Comparison of ENCODE assay signal across 8 cellular contexts in the genomic region with DNA sequence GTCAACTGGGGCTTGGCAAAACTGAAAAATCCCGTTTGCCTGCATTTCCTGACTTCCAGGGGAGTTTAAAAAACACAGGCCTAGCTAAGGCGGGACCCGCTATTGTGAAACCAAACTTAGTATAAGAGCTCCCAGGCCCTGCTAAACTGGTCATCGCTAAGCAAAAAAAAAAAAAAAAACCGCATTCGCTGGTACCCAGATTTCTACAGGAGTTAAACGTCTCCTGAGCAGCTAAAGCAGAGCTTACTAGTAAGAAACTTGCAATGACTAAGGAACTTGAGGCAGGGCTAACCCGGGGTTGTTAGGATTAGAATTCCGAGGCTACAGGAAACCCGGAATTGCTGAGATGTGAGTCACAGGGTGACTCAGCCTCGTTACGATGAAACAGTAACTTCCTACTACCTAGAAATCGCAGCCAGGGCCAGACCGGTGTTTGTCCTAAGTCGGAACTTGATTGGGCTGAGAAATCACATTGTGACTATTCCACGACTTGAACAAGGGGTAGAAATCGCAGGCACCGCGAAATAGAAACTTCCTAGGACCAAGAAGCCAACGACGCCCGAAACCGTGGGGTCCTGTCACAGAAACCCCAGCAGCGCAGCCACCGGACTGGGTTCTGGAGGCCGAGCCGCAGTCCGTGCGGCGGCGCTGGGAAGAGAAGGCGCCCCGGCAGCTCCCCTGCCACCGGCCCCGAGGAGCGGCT.
A peak's percentile ranks its signal among the peaks of the same experiment; 100 is the strongest.
DNase-seq lines count a peak whose midpoint lies in the region; ATAC-seq and TF ChIP-seq lines count a peak whose summit lies in the region.

No MANE protein-coding gene starts in this region.

- CTCF ChIA-PET in A673 (lab: Charles Lee) = interaction anchor here (0.6 to 2.0 kb wide), 6 partner anchors 42 to 526 kb away, joined by 3 to 9 read pairs (median 6); no protein-coding TSS in a partner anchor
- CTCF ChIA-PET in activated CD8-positive, alpha-beta memory T cell treated with anti-CD3 and anti-CD28 coated beads, Interleukin-2, amount 10 ng/mL, durations not matched to agents 7 days and 5 days (lab: Charles Lee) = interaction anchor here (0.6 to 5.5 kb wide), 16 partner anchors 12 to 534 kb away, joined by 3 to 65 read pairs (median 7); a partner anchor contains a TSS

- BruUV-seq in A673 (replicated peaks; lab: Mats Ljungman, UMichigan) = TSS peak; percentile 83

- peak overlapping the region; percentile 96 for H3K27ac ChIP-seq in A673 (ENCODE audit: low read depth, low read length, poor library complexity, severe bottlenecking)
- peak overlapping the region; percentile 90 for H3K27ac ChIP-seq in suprapubic skin

- peaks cover 17% of the 10 kb centered on the region for H3K4me1 ChIP-seq in A673 (ENCODE audit: insufficient read depth, low read length, poor library complexity, severe bottlenecking)
- H3K4me1 ChIP-seq in suprapubic skin = peaks cover 45% of the 10 kb centered on the region

- no peaks in the 10 kb centered on the region for H3K27me3 Mint-ChIP-seq in activated CD8-positive, alpha-beta memory T cell treated with anti-CD3 and anti-CD28 coated beads, Interleukin-2, amount 10 ng/mL, durations not matched to agents 7 days and 5 days
- no peaks in the 10 kb centered on the region for H3K27me3 Mint-ChIP-seq in naive thymus-derived CD8-positive, alpha-beta T cell

- peaks cover 19% of the 10 kb centered on the region for H3K36me3 Mint-ChIP-seq in activated CD8-positive, alpha-beta memory T cell treated with anti-CD3 and anti-CD28 coated beads, Interleukin-2, amount 10 ng/mL, durations not matched to agents 7 days and 5 days
- H3K36me3 Mint-ChIP-seq in naive thymus-derived CD8-positive, alpha-beta T cell = peaks cover 2 to 14% (median 8%) of the 10 kb centered on the region in 3 donors

- under 1% methylated on average over 13 of the region's 36 CpGs for WGBS in suprapubic skin

- TF ChIP-seq POLR2A in erythroblast (IDR thresholded peaks at IDR 0.05; ENCODE audit: low read length) = peak; percentile 60
- peak; percentile 10 to 51 for TF ChIP-seq POLR2A in suprapubic skin (IDR thresholded peaks at IDR 0.05)

- H3K9me3 Mint-ChIP-seq in activated CD8-positive, alpha-beta memory T cell treated with anti-CD3 and anti-CD28 coated beads, Interleukin-2, amount 10 ng/mL, durations not matched to agents 7 days and 5 days (ENCODE audit: low read depth) = peaks cover 6% of the 10 kb centered on the region
- H3K9me3 Mint-ChIP-seq in naive thymus-derived CD8-positive, alpha-beta T cell = peaks cover 0 to 25% (median 6%) of the 10 kb centered on the region in 9 donors

- peak overlapping the region; percentile 83 for H3K4me3 Mint-ChIP-seq in activated CD8-positive, alpha-beta memory T cell treated with anti-CD3 and anti-CD28 coated beads, Interleukin-2, amount 10 ng/mL, durations not matched to agents 7 days and 5 days
- peak overlapping the region; percentile 91 to 99 (median 96) for H3K4me3 Mint-ChIP-seq in naive thymus-derived CD8-positive, alpha-beta T cell

- H3K27ac Mint-ChIP-seq in activated CD8-positive, alpha-beta memory T cell treated with anti-CD3 and anti-CD28 coated beads, Interleukin-2, amount 10 ng/mL, durations not matched to agents 7 days and 5 days = peak overlapping the region; percentile 99
- peak overlapping the region; percentile 99 to 100 (median 100) for H3K27ac Mint-ChIP-seq in naive thymus-derived CD8-positive, alpha-beta T cell

- peak; percentile 41 for ATAC-seq in GM18868 (IDR thresholded peaks at IDR 0.05; ENCODE audit: unreplicated experiment)
- ATAC-seq in HG03095 (IDR thresholded peaks at IDR 0.05; ENCODE audit: unreplicated experiment) = peak; percentile 45
- ATAC-seq in activated CD8-positive, alpha-beta memory T cell treated with anti-CD3 and anti-CD28 coated beads, Interleukin-2, amount 10 ng/mL, durations not matched to agents 7 days and 5 days = peak; percentile 60
- ATAC-seq in naive thymus-derived CD8-positive, alpha-beta T cell = peak; percentile 8 to 37

- H3K36me3 ChIP-seq in A673 (ENCODE audit: insufficient read depth, low read length, poor library complexity, severe bottlenecking) (no peaks in the 10 kb centered on the region), suprapubic skin (no peaks in the 10 kb centered on the region)

- POLR2A ChIA-PET in A673 (lab: Charles Lee; ENCODE audit: low non-redundant PET) = interaction anchor here (0.6 to 1.3 kb wide), 4 partner anchors 9 to 1047 kb away, joined by 3 to 5 read pairs (median 4); no protein-coding TSS in a partner anchor
- POLR2A ChIA-PET in naive thymus-derived CD8-positive, alpha-beta T cell (lab: Charles Lee) = interaction anchor here (0.6 to 9.7 kb wide), 25 partner anchors 12 to 652 kb away, joined by 3 to 411 read pairs (median 8); a partner anchor contains a TSS

- no peaks in the 10 kb centered on the region for H3K27me3 ChIP-seq in A673 (replicated peaks; ENCODE audit: insufficient read depth, low read depth, low read length, poor library complexity)
- H3K27me3 ChIP-seq in suprapubic skin = peaks cover 88% of the 10 kb centered on the region

- H3K9me3 ChIP-seq in A673 (ENCODE audit: low read depth, low read length, poor library complexity, severe bottlenecking) (peaks cover 24% of the 10 kb centered on the region), suprapubic skin (no peaks in the 10 kb centered on the region)

- H3K4me3 ChIP-seq in A673 (ENCODE audit: low read depth, low read length, poor library complexity, severe bottlenecking) (peak overlapping the region; percentile 49), suprapubic skin (peak overlapping the region; percentile 65)

- no peak for TF ChIP-seq EP300 in suprapubic skin (IDR thresholded peaks at IDR 0.05)

- H3K4me1 Mint-ChIP-seq in activated CD8-positive, alpha-beta memory T cell treated with anti-CD3 and anti-CD28 coated beads, Interleukin-2, amount 10 ng/mL, durations not matched to agents 7 days and 5 days = peaks cover 33% of the 10 kb centered on the region
- H3K4me1 Mint-ChIP-seq in naive thymus-derived CD8-positive, alpha-beta T cell = peaks cover 13 to 36% (median 26%) of the 10 kb centered on the region in 4 donors

- intact Hi-C loops in A673 (cut with micrococcal nuclease; ENCODE audit: unreplicated experiment) = loop anchor here (1.0 to 5.0 kb wide), 6 partner anchors 42 to 172 kb away; a partner anchor contains a TSS

- TF ChIP-seq CTCF in A673 (conservative IDR thresholded peaks at IDR 0.05; ENCODE audit: low read depth, low read length) (no peak), suprapubic skin (IDR thresholded peaks at IDR 0.05) (no peak)

- peak; percentile 97 for DNase-seq in A673 (ENCODE audit: low spot score)
- peak; percentile 98 for DNase-seq in NOMO-1 treated with DMSO at 0.1 percent for 48 hours (lab: John Stamatoyannopoulos, UW; ENCODE audit: unreplicated experiment)
- DNase-seq in activated CD8-positive, alpha-beta memory T cell treated with anti-CD3 and anti-CD28 coated beads, Interleukin-2, amount 10 ng/mL, durations not matched to agents 7 days and 5 days = peak; percentile 85
- peak; percentile 89 to 95 for DNase-seq in erythroblast (lab: John Stamatoyannopoulos, UW)
- peak in 8 of 10 donors; percentile 27 to 72 (median 54) for DNase-seq in naive thymus-derived CD8-positive, alpha-beta T cell
- DNase-seq in suprapubic skin (ENCODE audit: low spot score in 2 of 2) = peak in 1 of 2 donors; percentile 89
